Comparison of ENCODE assay signal across 17 cellular contexts in the genomic region with DNA sequence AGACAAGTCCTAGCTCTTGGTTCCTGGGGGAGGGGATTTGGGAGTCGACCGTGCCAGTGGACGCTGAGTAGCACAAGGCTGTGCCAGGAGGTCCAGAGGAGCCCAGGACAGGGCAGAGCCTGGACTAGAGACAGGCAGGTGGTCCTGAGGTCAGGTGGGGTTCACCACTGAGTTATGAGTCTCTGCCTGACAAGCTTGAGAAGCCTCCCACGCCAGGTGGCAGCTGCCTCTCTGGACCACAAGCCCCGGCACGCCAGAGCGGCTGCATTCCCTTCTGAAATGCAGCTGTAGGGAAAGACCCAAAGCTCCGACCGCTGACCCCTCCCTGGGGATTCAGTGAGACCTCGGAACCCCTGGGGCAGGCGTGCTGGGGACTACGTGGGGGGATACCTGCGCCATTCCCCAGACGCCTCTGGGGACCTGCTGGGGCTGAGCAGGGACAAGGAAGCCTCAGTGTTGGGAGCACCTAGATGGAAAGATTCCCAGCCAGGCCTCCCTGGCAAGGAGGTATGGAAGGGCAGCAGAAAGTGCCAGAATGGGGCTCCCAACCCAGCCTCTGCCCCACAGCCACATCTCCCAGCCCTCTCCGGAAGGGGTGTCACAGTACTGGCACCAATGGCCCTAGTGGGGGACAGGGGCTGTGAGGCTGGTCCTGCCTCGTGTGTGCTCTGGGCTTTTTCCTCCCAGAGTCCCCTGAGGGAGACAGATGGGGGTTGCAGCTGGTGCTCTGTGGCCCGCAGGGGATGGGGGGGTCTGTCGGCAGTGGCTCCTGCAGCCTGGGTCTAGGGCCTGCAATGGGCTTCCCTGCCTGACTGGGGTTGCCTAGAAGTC. TPM values are rescaled to one million over a fixed set of nuclear protein-coding genes. Genes with fewer than 3 reads are reported as not detected.
DNase-seq lines count a peak whose midpoint lies in the region; ATAC-seq, FAIRE-seq and TF ChIP-seq lines count a peak whose summit lies in the region.
"Had no signal": no experiment of that assay in that cellular context is flagged by ENCODE, and none has a peak within 500 bp of the region (broad histone marks: within the 10 kb centered on the region; RNA-seq: fewer than 3 reads in every experiment).

No MANE protein-coding gene starts in this region.

- H3K4me3 ChIP-seq in RWPE2 (ENCODE audit: severe bottlenecking) (no peak overlapping the region), ovary (no peak overlapping the region)
- H3K4me3 ChIP-seq: gastroesophageal sphincter, lung had no signal

- no peak for TF ChIP-seq CTCF in RWPE2 (IDR thresholded peaks at IDR 0.05; ENCODE audit: poor library complexity, severe bottlenecking)
- TF ChIP-seq CTCF in ovary (IDR thresholded peaks at IDR 0.05) = no peak

- H3K4me1 ChIP-seq in RWPE2 (ENCODE audit: insufficient read depth, poor library complexity, severe bottlenecking) (peaks cover 8% of the 10 kb centered on the region), ovary (ENCODE audit: insufficient read depth) (no peaks in the 10 kb centered on the region)

- intact Hi-C loops in ovary (cut with DNase I) = no loop called here

- H3K27ac ChIP-seq in RWPE2 (ENCODE audit: poor library complexity, severe bottlenecking) (no peak overlapping the region), ovary (no peak overlapping the region)

- peaks cover 0 to 1% (median 0%) of the 10 kb centered on the region in 3 donors for H3K27me3 Mint-ChIP-seq in immature natural killer cell (ENCODE audit: low read depth in 3 of 3)

- H3K9me3 ChIP-seq in RWPE2 (ENCODE audit: severe bottlenecking) = no peaks in the 10 kb centered on the region
- no peaks in the 10 kb centered on the region for H3K9me3 ChIP-seq in ovary
- H3K9me3 ChIP-seq: gastroesophageal sphincter had no signal

- peak; percentile 74 for DNase-seq in DMS 273 treated with DMSO at 0.1 percent for 48 hours (lab: John Stamatoyannopoulos, UW)
- peak; percentile 62 for DNase-seq in RWPE2 (ENCODE audit: low spot score)
- peak; percentile 98 for DNase-seq in myocyte (ENCODE audit: low read depth)
- DNase-seq in immature natural killer cell = no peak
- no peak for DNase-seq in frontal cortex (ENCODE audit: low spot score in 2 of 2)
- no peak for DNase-seq in ovary
- DNase-seq: activated T-cell treated with anti-CD3 and anti-CD28 coated beads, Interleukin-2, amount 50 U/mL, for 24 hours; amygdala; GDM1; stimulated activated CD4-positive, alpha-beta T cell treated with anti-CD3 and anti-CD28 coated beads, Interleukin-4, amount 100 ng/mL, for 24 hours; stimulated activated naive CD8-positive, alpha-beta T cell treated with anti-CD3 and anti-CD28 coated beads, Interleukin-15, Interleukin-2, amounts not matched to agents 100 U/mL and 50 U/mL, for 24 hours had no signal

- no peaks in the 10 kb centered on the region for H3K36me3 ChIP-seq in RWPE2 (ENCODE audit: low read depth)
- H3K36me3 ChIP-seq in ovary = no peaks in the 10 kb centered on the region

- no peak overlapping the region for H3K4me3 Mint-ChIP-seq in immature natural killer cell
- H3K4me3 Mint-ChIP-seq: activated T-cell treated with anti-CD3 and anti-CD28 coated beads, Interleukin-2, amount 50 U/mL, for 24 hours; B cell had no signal

- no peak for TF ChIP-seq EP300 in ovary (IDR thresholded peaks at IDR 0.05)

- no peak for FAIRE-seq in frontal cortex (lab: Jason Lieb, UNC)
- FAIRE-seq: HTR-8/SVneo had no signal

- no peaks in the 10 kb centered on the region for H3K36me3 Mint-ChIP-seq in immature natural killer cell

- no peak for TF ChIP-seq POLR2A in ovary (IDR thresholded peaks at IDR 0.05)

- ATAC-seq in HG02588 (IDR thresholded peaks at IDR 0.05; ENCODE audit: unreplicated experiment) = peak; percentile 66
- ATAC-seq in RWPE2 (ENCODE audit: low read depth) = no peak
- no peak for ATAC-seq in HG03095 (IDR thresholded peaks at IDR 0.05; ENCODE audit: unreplicated experiment)
- ATAC-seq: gastroesophageal sphincter; stimulated activated naive CD8-positive, alpha-beta T cell treated with anti-CD3 and anti-CD28 coated beads, Interleukin-15, Interleukin-2, amounts not matched to agents 100 U/mL and 50 U/mL, for 24 hours had no signal

- H3K9me3 Mint-ChIP-seq in immature natural killer cell = no peaks in the 10 kb centered on the region
- H3K9me3 Mint-ChIP-seq: activated T-cell treated with anti-CD3 and anti-CD28 coated beads, Interleukin-2, amount 50 U/mL, for 24 hours had no signal

- 70 to 77% (median 72%) methylated on average over 18 of the region's 18 CpGs for WGBS in ovary, 3 donors

- no peak overlapping the region for H3K27ac Mint-ChIP-seq in immature natural killer cell
- H3K27ac Mint-ChIP-seq: activated T-cell treated with anti-CD3 and anti-CD28 coated beads, Interleukin-2, amount 50 U/mL, for 24 hours; B cell had no signal

- H3K27me3 ChIP-seq in RWPE2 (ENCODE audit: insufficient read depth, poor library complexity, severe bottlenecking) = no peaks in the 10 kb centered on the region
- no peaks in the 10 kb centered on the region for H3K27me3 ChIP-seq in ovary
- H3K27me3 ChIP-seq: gastroesophageal sphincter had no signal

- H3K4me1 Mint-ChIP-seq in immature natural killer cell = no peaks in the 10 kb centered on the region
- H3K4me1 Mint-ChIP-seq: B cell had no signal

RNA-seq across cellular contexts. Expression of gene PDGFA, which starts 29.0 kb away (rescaled TPM):
- 38.6 and 48.4 TPM in 2 replicates for total RNA-seq in myocyte
- polyA plus RNA-seq in myocyte (2012) = 46.7 TPM
- under 1 TPM in 2 of 3 donors, not detected in 1; 0.29 to 0.59 TPM for polyA plus RNA-seq in immature natural killer cell
- total RNA-seq in frontal cortex = 42.4 TPM
- total RNA-seq in ovary = 10 to 100 TPM in 3 of 7 donors, 1 to 10 TPM in 4; 3.7 to 35.5 (median 9.4) TPM
- 1 to 10 TPM; 4.5 to 8.7 TPM for polyA plus RNA-seq in ovary

Comparison
In these comparisons a context has a peak if more than half of its experiments do, and no peak if none do; other contexts are left out.
1. DNase-seq: peak in DMS 273 treated with DMSO at 0.1 percent for 48 hours (single experiment), RWPE2 (single experiment) and myocyte (single experiment); none in immature natural killer cell (0 of 3), frontal cortex (0 of 2) and ovary (0 of 5).